8 cellular contexts compared by ENCODE assay signal in the genomic region with DNA sequence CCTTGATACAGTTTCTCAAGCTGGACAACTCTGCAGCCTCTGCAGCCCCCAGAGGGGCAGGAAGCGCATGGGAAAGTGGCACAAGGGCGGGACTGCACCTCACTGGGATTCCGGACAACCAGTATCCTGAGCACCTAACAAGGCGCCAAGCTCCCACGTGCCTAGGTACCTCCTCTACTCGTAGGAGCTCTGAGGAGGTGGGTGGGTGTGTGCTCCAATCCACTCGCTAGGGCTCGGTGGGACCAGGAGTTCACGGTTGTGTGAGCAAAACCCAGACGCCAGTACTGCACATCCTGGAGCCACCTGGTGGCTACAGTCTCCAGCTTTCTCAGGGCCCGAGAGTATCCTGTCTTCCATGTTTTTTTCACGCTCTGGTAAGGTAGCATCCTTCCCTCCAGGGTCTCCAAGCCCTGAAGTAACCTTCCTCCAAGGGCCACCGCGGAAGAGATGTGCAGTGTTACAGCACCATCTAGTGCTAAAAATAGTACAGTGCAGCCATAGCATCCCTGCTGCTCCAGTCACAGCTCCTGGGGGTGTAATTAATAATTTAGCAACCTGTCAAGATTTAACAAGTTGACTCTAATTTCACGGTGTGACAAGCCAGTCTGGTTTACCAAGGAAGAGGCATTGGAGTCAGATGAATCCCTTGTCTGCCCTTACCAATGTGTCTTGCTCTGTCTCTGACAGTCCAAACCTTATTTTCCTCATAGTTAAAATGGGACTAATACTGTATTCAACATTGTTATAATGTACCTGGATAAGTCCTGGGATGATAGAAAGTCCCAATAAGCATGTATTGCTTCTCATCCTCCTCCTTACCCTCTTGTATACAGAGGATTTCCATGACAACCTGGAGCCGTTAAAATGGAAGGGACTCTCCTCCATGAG.
DNase-seq lines count a peak whose midpoint lies in the region; ATAC-seq and TF ChIP-seq lines count a peak whose summit lies in the region.

No MANE protein-coding gene starts in this region.

- ATAC-seq in GM18870 (IDR thresholded peaks at IDR 0.05; ENCODE audit: unreplicated experiment) (peak; percentile 78), HG03108 (IDR thresholded peaks at IDR 0.05; ENCODE audit: unreplicated experiment) (peak; percentile 64), natural killer cell (peak; percentile 83 to 94 (median 93))

- H3K27me3 Mint-ChIP-seq in activated CD4-positive, alpha-beta memory T cell treated with anti-CD3 and anti-CD28 coated beads, Interleukin-2, amount 10 ng/mL, durations not matched to agents 7 days and 5 days: no peaks in the 10 kb centered on the region
- H3K27me3 Mint-ChIP-seq in natural killer cell (ENCODE audit: low read depth in 2 of 2): no peaks in the 10 kb centered on the region

- POLR2A ChIA-PET in activated CD4-positive, alpha-beta memory T cell treated with anti-CD3 and anti-CD28 coated beads, Interleukin-2, amount 10 ng/mL, durations not matched to agents 7 days and 5 days (lab: Charles Lee): interaction anchor here (0.6 to 1.9 kb wide), 2 partner anchors 68 to 612 kb away, joined by 3 to 6 read pairs; no protein-coding TSS in a partner anchor

- TF ChIP-seq POLR2A in esophagus muscularis mucosa (IDR thresholded peaks at IDR 0.05; ENCODE audit: low read depth): no peak
- TF ChIP-seq POLR2A in lower leg skin (IDR thresholded peaks at IDR 0.05): no peak

- intact Hi-C loops in esophagus muscularis mucosa (cut with DNase I) (no loop called here), natural killer cell (cut with micrococcal nuclease) (loop anchor here (1.0 kb wide), 2 partner anchors 199 to 282 kb away; no protein-coding TSS in a partner anchor), lower leg skin (cut with DNase I; ENCODE audit: low total_unique reads) (no loop called here)

- 24% methylated on average over 6 of the region's 16 CpGs for WGBS in esophagus muscularis mucosa
- WGBS in lower leg skin, 2 donors: 37 to 44% methylated on average over 16 of the region's 16 CpGs

- H3K4me1 ChIP-seq in esophagus muscularis mucosa: peaks cover 0 to 7% (median 5%) of the 10 kb centered on the region in 4 donors

- TF ChIP-seq CTCF in esophagus muscularis mucosa (IDR thresholded peaks at IDR 0.05) (peak; percentile 66 to 87 (median 74)), natural killer cell (IDR thresholded peaks at IDR 0.05) (peak; percentile 84), lower leg skin (IDR thresholded peaks at IDR 0.05) (no peak)

- H3K9me3 Mint-ChIP-seq in activated CD4-positive, alpha-beta memory T cell treated with anti-CD3 and anti-CD28 coated beads, Interleukin-2, amount 10 ng/mL, durations not matched to agents 7 days and 5 days: no peaks in the 10 kb centered on the region
- H3K9me3 Mint-ChIP-seq in natural killer cell: no peaks in the 10 kb centered on the region

- peak; percentile 49 for DNase-seq in CD1c-positive myeloid dendritic cell (ENCODE audit: extremely low spot score)
- DNase-seq in NCI-H345 treated with DMSO at 0.1 percent for 48 hours (lab: John Stamatoyannopoulos, UW; ENCODE audit: unreplicated experiment): peak; percentile 66
- DNase-seq in activated CD4-positive, alpha-beta memory T cell treated with anti-CD3 and anti-CD28 coated beads, Interleukin-2, amount 10 ng/mL, durations not matched to agents 7 days and 5 days: peak; percentile 34
- no peak for DNase-seq in esophagus muscularis mucosa (ENCODE audit: extremely low spot score)
- peak; percentile 20 for DNase-seq in natural killer cell
- DNase-seq in lower leg skin (ENCODE audit: low spot score in 2 of 2): no peak

- H3K27ac Mint-ChIP-seq in activated CD4-positive, alpha-beta memory T cell treated with anti-CD3 and anti-CD28 coated beads, Interleukin-2, amount 10 ng/mL, durations not matched to agents 7 days and 5 days: no peak overlapping the region
- peak overlapping the region in 1 of 2 donors; percentile 75 for H3K27ac Mint-ChIP-seq in natural killer cell

- no peak overlapping the region for H3K4me3 Mint-ChIP-seq in activated CD4-positive, alpha-beta memory T cell treated with anti-CD3 and anti-CD28 coated beads, Interleukin-2, amount 10 ng/mL, durations not matched to agents 7 days and 5 days
- no peak overlapping the region for H3K4me3 Mint-ChIP-seq in natural killer cell

- peaks cover 12% of the 10 kb centered on the region for H3K36me3 Mint-ChIP-seq in activated CD4-positive, alpha-beta memory T cell treated with anti-CD3 and anti-CD28 coated beads, Interleukin-2, amount 10 ng/mL, durations not matched to agents 7 days and 5 days (ENCODE audit: low read depth)
- no peaks in the 10 kb centered on the region for H3K36me3 Mint-ChIP-seq in natural killer cell

- no peak for TF ChIP-seq EP300 in esophagus muscularis mucosa (IDR thresholded peaks at IDR 0.05)

- H3K9me3 ChIP-seq in esophagus muscularis mucosa: no peaks in the 10 kb centered on the region

- CTCF ChIA-PET in activated CD4-positive, alpha-beta memory T cell treated with anti-CD3 and anti-CD28 coated beads, Interleukin-2, amount 10 ng/mL, durations not matched to agents 7 days and 5 days (lab: Charles Lee): interaction anchor here (0.7 to 2.8 kb wide), 20 partner anchors 8 to 200 kb away, joined by 3 to 12 read pairs (median 4); a partner anchor contains a TSS

- H3K4me3 ChIP-seq in esophagus muscularis mucosa: no peak overlapping the region
- H3K4me3 ChIP-seq in lower leg skin (ENCODE audit: low read depth, poor library complexity, severe bottlenecking): no peak overlapping the region

- peaks cover 8 to 22% (median 20%) of the 10 kb centered on the region in 4 donors for H3K36me3 ChIP-seq in esophagus muscularis mucosa

- H3K27me3 ChIP-seq in esophagus muscularis mucosa: no peaks in the 10 kb centered on the region

- H3K27ac ChIP-seq in esophagus muscularis mucosa (replicated peaks in 1 of 4): no peak overlapping the region

- no peaks in the 10 kb centered on the region for H3K4me1 Mint-ChIP-seq in activated CD4-positive, alpha-beta memory T cell treated with anti-CD3 and anti-CD28 coated beads, Interleukin-2, amount 10 ng/mL, durations not matched to agents 7 days and 5 days
- peaks cover 5 to 6% of the 10 kb centered on the region in 2 donors for H3K4me1 Mint-ChIP-seq in natural killer cell

Comparison
In these comparisons a context has a peak if more than half of its experiments do, and no peak if none do; other contexts are left out.
1. DNase-seq: peak in CD1c-positive myeloid dendritic cell (single experiment), NCI-H345 treated with DMSO at 0.1 percent for 48 hours (single experiment), activated CD4-positive, alpha-beta memory T cell treated with anti-CD3 and anti-CD28 coated beads, Interleukin-2, amount 10 ng/mL, durations not matched to agents 7 days and 5 days (single experiment) and natural killer cell (single experiment); none in esophagus muscularis mucosa (single experiment) and lower leg skin (0 of 2).
2. CTCF ChIP-seq: peak in esophagus muscularis mucosa (3 of 3) and natural killer cell (single experiment); none in lower leg skin (0 of 3).
3. Peak in every context shown above with its lines, with median percentiles within 50 percentile points of each other: ATAC-seq.